Comparison of ENCODE assay signal across 1 cellular context in genomic region chr10:43322321-43322720, GRCh38.
TF ChIP-seq lines count a peak whose summit lies in the region.

No MANE protein-coding gene starts in this region.

TF ChIP-seq in HepG2, 621 proteins besides CTCF, POLR2A, EP300 and RAD21 (continued from another document):
- TF ChIP-seq PCBP2 (optimal IDR thresholded peaks at IDR 0.05; ENCODE audit: low read depth, low read length, poor library complexity, severe bottlenecking) (no peak), ETV5 (CRISPR knock-in tag; IDR thresholded peaks at IDR 0.05; ENCODE audit: borderline replicate concordance) (no peak), ZBTB10 (CRISPR knock-in tag; IDR thresholded peaks at IDR 0.05; ENCODE audit: borderline replicate concordance) (no peak), ZNF17 (CRISPR knock-in tag; IDR thresholded peaks at IDR 0.05) (no peak), TAF15 (IDR thresholded peaks at IDR 0.05; ENCODE audit: low read depth, low read length, poor library complexity, severe bottlenecking) (no peak), MNT (IDR thresholded peaks at IDR 0.05) (no peak), KAT2B (IDR thresholded peaks at IDR 0.05; ENCODE audit: borderline replicate concordance, low read depth, low read length) (no peak), ZNF607 (CRISPR knock-in tag; IDR thresholded peaks at IDR 0.05; ENCODE audit: borderline replicate concordance) (no peak), MYC (CRISPR knock-in tag; IDR thresholded peaks at IDR 0.05; ENCODE audit: borderline replicate concordance) (no peak), TERF1 (CRISPR knock-in tag; IDR thresholded peaks at IDR 0.05) (no peak), ZNF724P (CRISPR knock-in tag; IDR thresholded peaks at IDR 0.05; ENCODE audit: borderline replicate concordance) (no peak), ZFP36L1 (CRISPR knock-in tag; IDR thresholded peaks at IDR 0.05) (no peak), ZNF768 (CRISPR knock-in tag; IDR thresholded peaks at IDR 0.05) (no peak)
